Comparison of ENCODE assay signal across 18 cellular contexts in genomic region chr5:150218693-150219035, GRCh38. TPM values are rescaled to one million over a fixed set of nuclear protein-coding genes. Genes with fewer than 3 reads are reported as not detected.
DNase-seq lines count a peak whose midpoint lies in the region; ATAC-seq and TF ChIP-seq lines count a peak whose summit lies in the region.
"Had no signal": no experiment of that assay in that cellular context is flagged by ENCODE, and none has a peak within 500 bp of the region (broad histone marks: within the 10 kb centered on the region; RNA-seq: fewer than 3 reads in every experiment).

No MANE protein-coding gene starts in this region.

- H3K27ac ChIP-seq in HCT116 (ENCODE audit: low read depth, low read length) (no peak overlapping the region), Panc1 (ENCODE audit: low read length) (no peak overlapping the region), neuronal stem cell (replicated peaks; ENCODE audit: low read length) (no peak overlapping the region), psoas muscle (no peak overlapping the region)
- H3K27ac ChIP-seq: BLaER1, C4-2B had no signal

- BruUV-seq in HCT116 (replicated peaks; lab: Mats Ljungman, UMichigan): no TSS peak
- BruUV-seq in Panc1 (replicated peaks; lab: Mats Ljungman, UMichigan): no TSS peak

- no peak overlapping the region for H2BK120ac ChIP-seq in neuronal stem cell (ENCODE audit: low read depth, low read length)

- no peaks in the 10 kb centered on the region for H3K79me2 ChIP-seq in HCT116 (ENCODE audit: insufficient read depth, low read length)

- no peak for TF ChIP-seq POLR2A in HCT116 (IDR thresholded peaks at IDR 0.05; ENCODE audit: borderline replicate concordance, extremely low read depth, insufficient read depth, insufficient read length)

- H3K9ac ChIP-seq in HCT116 (ENCODE audit: low read length) (no peak overlapping the region), neuronal stem cell (ENCODE audit: low read depth, low read length, poor library complexity) (no peak overlapping the region)
- H3K9ac ChIP-seq: BLaER1 had no signal

- WGBS in neuronal stem cell (ENCODE audit: extremely low coverage in 2 of 2, insufficient read length in 2 of 2, insufficient replicate concordance in 1 of 2), 2 donors: no CpG with 5 or more reads among the region's 5 CpGs
- WGBS in psoas muscle, 3 donors: 66 to 80% (median 70%) methylated on average over 5 of the region's 5 CpGs

- no peaks in the 10 kb centered on the region for H4K20me1 ChIP-seq in HCT116 (ENCODE audit: insufficient read depth)
- H4K20me1 ChIP-seq: BLaER1 had no signal

- H2AK5ac ChIP-seq in neuronal stem cell (ENCODE audit: low read depth, low read length): peak overlapping the region; percentile 70

- peak overlapping the region; percentile 50 for H4K91ac ChIP-seq in neuronal stem cell (ENCODE audit: low read depth, low read length, poor library complexity)

- H3K4me3 ChIP-seq in HCT116 (replicated peaks in 1 of 2; ENCODE audit: low read depth in 1 of 2, low read length in 2 of 2) (no peak overlapping the region), Panc1 (ENCODE audit: low read depth in 2 of 2, low read length in 2 of 2) (no peak overlapping the region), neuronal stem cell (ENCODE audit: low read length in 2 of 2) (no peak overlapping the region), psoas muscle (no peak overlapping the region)
- H3K4me3 ChIP-seq: BLaER1 had no signal

- H3K4me1 ChIP-seq in HCT116 (ENCODE audit: control insufficient read depth in 1 of 2, insufficient read depth in 2 of 2, low read length in 2 of 2) (0 out of 4 replicates have a peak, but pooled peaks cover 0 to 2% of the 10 kb centered on the region in 2 experiments), Panc1 (ENCODE audit: control insufficient read depth, insufficient read depth, low read length) (no peaks in the 10 kb centered on the region), neuronal stem cell (ENCODE audit: control insufficient read depth in 2 of 2, insufficient read depth in 1 of 2, low read depth in 1 of 2, low read length in 2 of 2) (peaks cover 0 to 1% of the 10 kb centered on the region in 2 donors), psoas muscle (no peaks in the 10 kb centered on the region)
- H3K4me1 ChIP-seq: BE2C had no signal

- peak overlapping the region; percentile 80 for H3K18ac ChIP-seq in neuronal stem cell (ENCODE audit: low read length)

- no peak overlapping the region for H2AFZ ChIP-seq in HCT116 (ENCODE audit: low read depth, low read length, poor library complexity, severe bottlenecking)
- H2AFZ ChIP-seq in neuronal stem cell (ENCODE audit: low read length): no peak overlapping the region

- CTCF ChIA-PET in HCT116 (lab: Charles Lee) (interaction anchor here (0.5 to 1.7 kb wide), 9 partner anchors 10 to 385 kb away, joined by 3 to 6 read pairs (median 3); no protein-coding TSS in a partner anchor), Panc1 (lab: Charles Lee) (interaction anchor here (0.6 to 1.2 kb wide), 10 partner anchors 9 to 773 kb away, joined by 3 to 6 read pairs (median 4); no protein-coding TSS in a partner anchor)

- 0 out of 2 replicates have a peak, but pooled peaks have one; percentile 4 for ATAC-seq in HCT116
- peak; percentile 9; the same call in 1 of the 2 replicates for ATAC-seq in Panc1
- peak in 3 of 4 donors; percentile 9 to 28 (median 18) for ATAC-seq in psoas muscle
- ATAC-seq in GM19452 (IDR thresholded peaks at IDR 0.05; ENCODE audit: unreplicated experiment): no peak

- H2BK12ac ChIP-seq in neuronal stem cell (ENCODE audit: low read length): peak overlapping the region; percentile 77

- peaks cover 1% of the 10 kb centered on the region for H3K79me1 ChIP-seq in neuronal stem cell (ENCODE audit: low read depth, low read length)

- H3K9me2 ChIP-seq in HCT116 (ENCODE audit: insufficient read depth): no peaks in the 10 kb centered on the region

- H3K36me3 ChIP-seq in HCT116 (ENCODE audit: control insufficient read depth in 1 of 2, insufficient read depth in 2 of 2, low read length in 2 of 2) (no peaks in the 10 kb centered on the region), Panc1 (ENCODE audit: control insufficient read depth, insufficient read depth, low read length) (no peaks in the 10 kb centered on the region), neuronal stem cell (replicated peaks in 1 of 2; ENCODE audit: control insufficient read depth in 2 of 2, insufficient read depth in 2 of 2, low read length in 2 of 2) (no peaks in the 10 kb centered on the region), psoas muscle (ENCODE audit: insufficient read depth in 1 of 2, low read depth in 1 of 2) (peaks cover 0 to 22% of the 10 kb centered on the region in 2 donors)
- H3K36me3 ChIP-seq: BE2C, BLaER1 had no signal

- no peak overlapping the region for H3K23ac ChIP-seq in neuronal stem cell (ENCODE audit: low read depth, low read length, poor library complexity)

- no peaks in the 10 kb centered on the region for H3K9me3 ChIP-seq in HCT116 (ENCODE audit: control insufficient read depth in 1 of 2, insufficient read depth in 1 of 2, low read depth in 1 of 2, low read length in 2 of 2)
- H3K9me3 ChIP-seq in Panc1 (ENCODE audit: control insufficient read depth, insufficient read depth, low read depth, low read length): no peaks in the 10 kb centered on the region
- H3K9me3 ChIP-seq in neuronal stem cell (replicated peaks in 1 of 2; ENCODE audit: control insufficient read depth in 2 of 2, insufficient read depth in 1 of 2, low read depth in 1 of 2, low read length in 2 of 2): no peaks in the 10 kb centered on the region
- no peaks in the 10 kb centered on the region for H3K9me3 ChIP-seq in psoas muscle
- H3K9me3 ChIP-seq: BE2C, BLaER1, Caco-2 had no signal

- DNase-seq in HCT116 (ENCODE audit: low read depth, low spot score) (no peak), Panc1 (ENCODE audit: low read depth, low spot score) (no peak), neuronal stem cell (ENCODE audit: low spot score) (no peak), psoas muscle (no peak), HuH-7.5 (ENCODE audit: low spot score) (no peak), C1 segment of cervical spinal cord (lab: John Stamatoyannopoulos, UW) (no peak), HuH-7 (ENCODE audit: low spot score) (no peak)
- DNase-seq: GF-D8 had no signal

- in situ Hi-C loops in Panc1 (cut with HindIII; ENCODE audit: low pct_unique_long_range_greater_than_20kb, low sequenced_read_pairs): no loop called here

- no peaks in the 10 kb centered on the region for H3K27me3 ChIP-seq in HCT116 (ENCODE audit: insufficient read depth, low read length)
- H3K27me3 ChIP-seq in Panc1 (ENCODE audit: control insufficient read depth, insufficient read depth, low read length): no peaks in the 10 kb centered on the region
- peaks cover 0 to 13% (median 0%) of the 10 kb centered on the region in 3 experiments for H3K27me3 ChIP-seq in neuronal stem cell (ENCODE audit: control insufficient read depth in 3 of 3, insufficient read depth in 3 of 3, low read depth in 1 of 3, low read length in 3 of 3)
- no peaks in the 10 kb centered on the region for H3K27me3 ChIP-seq in psoas muscle (ENCODE audit: insufficient read depth in 3 of 3, low read length in 2 of 3)
- H3K27me3 ChIP-seq: BE2C, BLaER1 had no signal

- no peak overlapping the region for H3K4me2 ChIP-seq in HCT116 (ENCODE audit: low read length)
- H3K4me2 ChIP-seq in neuronal stem cell (ENCODE audit: insufficient read depth, low read length, poor library complexity, severe bottlenecking): no peak overlapping the region

- no peak overlapping the region for H2BK5ac ChIP-seq in neuronal stem cell (ENCODE audit: low read length)

- intact Hi-C loops in HCT116 (cut with micrococcal nuclease) (loop anchor here (1.0 to 10.0 kb wide), 8 partner anchors 57 to 582 kb away; partner anchors contain the start of genes HMGXB3 and TIGD6), Panc1 (cut with micrococcal nuclease; ENCODE audit: unreplicated experiment) (loop anchor here (1.0 kb wide), 2 partner anchors 57 to 88 kb away; no protein-coding TSS in a partner anchor), psoas muscle (cut with DNase I) (loop anchor here (1.0 to 5.0 kb wide), 3 partner anchors 26 to 196 kb away; no protein-coding TSS in a partner anchor)

- no peak for TF ChIP-seq CTCF in HCT116 (IDR thresholded peaks at IDR 0.05 in 2 of 3, conservative IDR thresholded peaks at IDR 0.05 in 1 of 3; ENCODE audit: borderline replicate concordance in 1 of 3, insufficient read depth in 1 of 3, low read depth in 2 of 3, low read length in 2 of 3)
- TF ChIP-seq CTCF in Panc1 (IDR thresholded peaks at IDR 0.05): no peak
- no peak for TF ChIP-seq CTCF in psoas muscle (IDR thresholded peaks at IDR 0.05)

- H3K4ac ChIP-seq in neuronal stem cell (ENCODE audit: low read length): no peak overlapping the region

- no peak overlapping the region for H4K8ac ChIP-seq in neuronal stem cell (ENCODE audit: low read depth, low read length)

- RAD21 ChIA-PET in HCT116 (lab: Charles Lee; ENCODE audit: low non-redundant PET in 1 of 2, low total read pairs in 2 of 2, uncharacterized antibody in 2 of 2, unreplicated experiment in 2 of 2): no interaction called here

- H2BK15ac ChIP-seq in neuronal stem cell (ENCODE audit: low read length): peak overlapping the region; percentile 82

- H3K14ac ChIP-seq in neuronal stem cell (ENCODE audit: low read length): peak overlapping the region; percentile 31

- no peak for TF ChIP-seq RAD21 in HCT116 (IDR thresholded peaks at IDR 0.05; ENCODE audit: low read depth)

- POLR2A ChIA-PET in HCT116 (lab: Charles Lee): no interaction called here
- POLR2A ChIA-PET in Panc1 (lab: Charles Lee): interaction anchor here (0.7 kb wide), 2 partner anchors 49 to 383 kb away, joined by 4 to 12 read pairs; no protein-coding TSS in a partner anchor

TF ChIP-seq in HCT116, 20 proteins besides CTCF, POLR2A, EP300 and RAD21 (continues in another document):
- TF ChIP-seq YY1 (IDR thresholded peaks at IDR 0.05; ENCODE audit: extremely low read depth, insufficient replicate concordance, low read depth, low read length) (no peak), SRF (IDR thresholded peaks at IDR 0.05; ENCODE audit: low read depth) (no peak)

RNA-seq across cellular contexts. Expression of gene SLC6A7, which starts 28.8 kb away (rescaled TPM):
- total RNA-seq in HCT116 (2021; ENCODE audit: unreplicated experiment) (not detected), Panc1 (2021; ENCODE audit: unreplicated experiment) (not detected), psoas muscle (not detected)
- not detected in 2 replicates for polyA plus RNA-seq in HCT116 (2012)
- polyA plus RNA-seq in Panc1 (2012; ENCODE audit: insufficient read length): not detected
- polyA plus RNA-seq in neuronal stem cell (2013, experiment 1 of 2): not detected
- polyA plus RNA-seq in neuronal stem cell (2013, experiment 2 of 2): 0.01 TPM
- not detected for polyA plus RNA-seq in psoas muscle
- total RNA-seq: A673; Caco-2; Calu3; CD4-positive, alpha-beta T cell; CD8-positive, alpha-beta T cell had no signal
- polyA plus RNA-seq: AG04450 had no signal

RNA-seq across cellular contexts. Expression of gene CDX1, which starts 52.1 kb away (rescaled TPM):
- not detected for total RNA-seq in HCT116 (2021; ENCODE audit: unreplicated experiment)
- polyA plus RNA-seq in HCT116 (2012): not detected in 2 replicates
- not detected for total RNA-seq in Panc1 (2021; ENCODE audit: unreplicated experiment)
- polyA plus RNA-seq in Panc1 (2012; ENCODE audit: insufficient read length): not detected
- 0.10 TPM for polyA plus RNA-seq in neuronal stem cell (2013, experiment 1 of 2)
- 0.10 TPM for polyA plus RNA-seq in neuronal stem cell (2013, experiment 2 of 2)
- total RNA-seq in psoas muscle: not detected
- under 1 TPM in 2 of 3 donors, not detected in 1; 0.06 to 0.08 TPM for polyA plus RNA-seq in psoas muscle
- total RNA-seq: A673; Calu3; CD4-positive, alpha-beta T cell; CD8-positive, alpha-beta T cell had no signal
